In genomic region chr10:93513091-93513490, GRCh38 we compare ENCODE assay signal across 36 cellular contexts. TPM values are rescaled to one million over a fixed set of nuclear protein-coding genes. Genes with fewer than 3 reads are reported as not detected.
"Had no signal": no experiment of that assay in that cellular context is flagged by ENCODE, and none has a peak within 500 bp of the region (broad histone marks: within the 10 kb centered on the region; RNA-seq: fewer than 3 reads in every experiment).

No MANE protein-coding gene starts in this region.

- H3K4me3 ChIP-seq: adrenal gland, coronary artery, dorsolateral prefrontal cortex, gastroesophageal sphincter, ovary, thyroid gland, upper lobe of left lung, vagina had no signal

- DNase-seq: activated CD4-positive, alpha-beta T cell treated with anti-CD3 and anti-CD28 coated beads for 48 hours; activated CD4-positive, alpha-beta T cell treated with anti-CD3 and anti-CD28 coated beads, Interleukin-2, amount 50 U/mL, for 48 hours; activated CD8-positive, alpha-beta memory T cell treated with anti-CD3 and anti-CD28 coated beads for 24 hours; activated effector memory CD4-positive, alpha-beta T cell treated with anti-CD3 and anti-CD28 coated beads, Interleukin-2, amount 50 U/mL, for 16 hours; activated naive CD4-positive, alpha-beta T cell treated with anti-CD3 and anti-CD28 coated beads for 36 hours; activated naive CD8-positive, alpha-beta T cell treated with anti-CD3 and anti-CD28 coated beads for 36 hours; adrenal gland; aorta; dorsolateral prefrontal cortex; effector memory CD4-positive, alpha-beta T cell; erythroblast; head of caudate nucleus; hypothalamus; immature natural killer cell; kidney; left colon; mammary epithelial cell; naive B cell; nephron progenitor cell; ovary; retina; small intestine; stimulated activated CD4-positive, alpha-beta T cell treated with anti-CD3 and anti-CD28 coated beads, Interleukin-4, amount 100 ng/mL, for 24 hours; stimulated activated naive CD8-positive, alpha-beta T cell treated with anti-CD3 and anti-CD28 coated beads, Interleukin-15, amount 100 ng/mL, for 72 hours; substantia nigra; thyroid gland; upper lobe of left lung had no signal

- H3K36me3 ChIP-seq: adrenal gland, gastroesophageal sphincter, ovary, thyroid gland, upper lobe of left lung, vagina had no signal

- H3K4me1 ChIP-seq: thyroid gland had no signal

- H3K9me3 ChIP-seq: adrenal gland, gastroesophageal sphincter, neutrophil, ovary, thyroid gland, upper lobe of left lung, vagina had no signal

- FAIRE-seq: kidney, small intestine had no signal

- H3K27ac ChIP-seq: adrenal gland, coronary artery, gastroesophageal sphincter, neutrophil, ovary, thyroid gland, upper lobe of left lung, vagina had no signal

- ATAC-seq: gastroesophageal sphincter; left colon; sciatic nerve; stimulated activated effector memory CD8-positive, alpha-beta T cell treated with anti-CD3 and anti-CD28 coated beads, Interleukin-12 subunit alpha, Interleukin-12 subunit beta, amount 100 ng/mL, for 72 hours; stimulated activated naive CD8-positive, alpha-beta T cell treated with anti-CD3 and anti-CD28 coated beads, Interleukin-15, amount 100 ng/mL, for 72 hours had no signal

- H3K27me3 ChIP-seq: adrenal gland, dorsolateral prefrontal cortex, gastroesophageal sphincter, neutrophil, ovary, thyroid gland, upper lobe of left lung, vagina had no signal

RNA-seq across cellular contexts. Expression of gene FFAR4, which starts 53.4 kb away (rescaled TPM):
- total RNA-seq: activated naive CD4-positive, alpha-beta T cell treated with anti-CD3 and anti-CD28 coated beads for 36 hours; activated naive CD8-positive, alpha-beta T cell treated with anti-CD3 and anti-CD28 coated beads for 36 hours; fibroblast of lung; fibroblast of villous mesenchyme; gastroesophageal sphincter; mammary epithelial cell; mesothelial cell of epicardium had no signal
- polyA plus RNA-seq: fibroblast of lung, immature natural killer cell, mammary epithelial cell had no signal
